9 cellular contexts compared by ENCODE assay signal in the genomic region with DNA sequence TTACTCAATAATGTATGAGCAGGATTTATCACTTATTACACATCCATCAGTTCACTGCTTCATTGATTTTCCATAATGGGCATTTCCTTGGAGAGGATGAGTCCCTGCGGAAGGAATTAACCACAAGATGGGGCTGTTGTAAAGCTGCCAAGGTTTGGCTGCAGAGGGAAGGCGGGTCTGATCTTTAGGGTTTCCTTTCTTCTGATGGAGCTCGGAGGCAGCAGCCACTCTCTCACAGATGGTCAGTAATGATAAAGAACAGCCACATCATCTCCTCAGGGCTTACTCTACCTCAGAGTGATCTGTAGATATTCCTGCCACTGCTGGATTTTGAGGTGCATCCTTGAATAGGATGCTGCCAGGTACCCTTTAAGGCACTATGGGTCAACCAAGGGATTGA.
DNase-seq lines count a peak whose midpoint lies in the region; ATAC-seq and TF ChIP-seq lines count a peak whose summit lies in the region.
"Had no signal": no experiment of that assay in that cellular context is flagged by ENCODE, and none has a peak within 500 bp of the region (broad histone marks: within the 10 kb centered on the region; RNA-seq: fewer than 3 reads in every experiment).

No MANE protein-coding gene starts in this region.

- intact Hi-C loops in upper lobe of right lung (cut with DNase I) (no loop called here), right cardiac atrium (cut with DNase I) (no loop called here)

- H3K4me1 ChIP-seq in RWPE2 (ENCODE audit: insufficient read depth, poor library complexity, severe bottlenecking): no peaks in the 10 kb centered on the region
- peaks cover 3% of the 10 kb centered on the region for H3K4me1 ChIP-seq in upper lobe of right lung
- no peaks in the 10 kb centered on the region for H3K4me1 ChIP-seq in right cardiac atrium (ENCODE audit: control insufficient read depth, insufficient read depth, low read length)

- TF ChIP-seq CTCF in HFF-Myc (IDR thresholded peaks at IDR 0.05; ENCODE audit: low read depth, low read length, missing control alignments) (peak; percentile 58), RWPE2 (IDR thresholded peaks at IDR 0.05; ENCODE audit: poor library complexity, severe bottlenecking) (peak; percentile 66), upper lobe of right lung (IDR thresholded peaks at IDR 0.05) (no peak)

- no peaks in the 10 kb centered on the region for H3K27me3 ChIP-seq in RWPE2 (ENCODE audit: insufficient read depth, poor library complexity, severe bottlenecking)
- H3K27me3 ChIP-seq in upper lobe of right lung: no peaks in the 10 kb centered on the region
- no peaks in the 10 kb centered on the region for H3K27me3 ChIP-seq in right cardiac atrium (ENCODE audit: control insufficient read depth, insufficient read depth)

- no peaks in the 10 kb centered on the region for H3K9me3 ChIP-seq in RWPE2 (ENCODE audit: severe bottlenecking)
- no peaks in the 10 kb centered on the region for H3K9me3 ChIP-seq in upper lobe of right lung
- no peaks in the 10 kb centered on the region for H3K9me3 ChIP-seq in right cardiac atrium (ENCODE audit: control insufficient read depth, low read length)

- peak; percentile 16 for DNase-seq in CD1c-positive myeloid dendritic cell (ENCODE audit: extremely low spot score)
- peak; percentile 44 for DNase-seq in HFF-Myc (ENCODE audit: extremely low read depth, low read depth)
- no peak for DNase-seq in RWPE2 (ENCODE audit: low spot score)
- peak; percentile 45 for DNase-seq in globus pallidus (ENCODE audit: low spot score)
- no peak for DNase-seq in upper lobe of right lung
- DNase-seq in right cardiac atrium: no peak

- WGBS in right cardiac atrium: 38% methylated on average over 3 of the region's 3 CpGs

- H3K4me3 ChIP-seq in HFF-Myc (replicated peaks; ENCODE audit: low read depth, low read length): no peak overlapping the region
- no peak overlapping the region for H3K4me3 ChIP-seq in RWPE2 (ENCODE audit: severe bottlenecking)
- H3K4me3 ChIP-seq in upper lobe of right lung: no peak overlapping the region
- no peak overlapping the region for H3K4me3 ChIP-seq in right cardiac atrium (ENCODE audit: low read length)
- H3K4me3 ChIP-seq: lung had no signal

- no peak overlapping the region for H3K27ac ChIP-seq in RWPE2 (ENCODE audit: poor library complexity, severe bottlenecking)
- no peak overlapping the region for H3K27ac ChIP-seq in upper lobe of right lung
- no peak overlapping the region for H3K27ac ChIP-seq in right cardiac atrium (ENCODE audit: low read length)

- ATAC-seq in RWPE2 (ENCODE audit: low read depth): peak; percentile 77
- peak; percentile 27 for ATAC-seq in upper lobe of right lung
- no peak for ATAC-seq in GM21515 (IDR thresholded peaks at IDR 0.05; ENCODE audit: unreplicated experiment)
- no peak for ATAC-seq in HG02642 (IDR thresholded peaks at IDR 0.05; ENCODE audit: poor library complexity, unreplicated experiment)
- no peak for ATAC-seq in right cardiac atrium

- peaks cover 16% of the 10 kb centered on the region for H3K36me3 ChIP-seq in RWPE2 (ENCODE audit: low read depth)
- H3K36me3 ChIP-seq in upper lobe of right lung: peaks cover 40% of the 10 kb centered on the region

Comparison
In these comparisons a context has a peak if more than half of its experiments do, and no peak if none do; other contexts are left out.
1. DNase-seq: peak in CD1c-positive myeloid dendritic cell (single experiment), HFF-Myc (single experiment) and globus pallidus (single experiment); none in RWPE2 (single experiment), upper lobe of right lung (single experiment) and right cardiac atrium (0 of 3).
2. ATAC-seq: peak in RWPE2 (single experiment) and upper lobe of right lung (single experiment); none in GM21515 (single experiment), HG02642 (single experiment) and right cardiac atrium (0 of 2).